In the genomic region with DNA sequence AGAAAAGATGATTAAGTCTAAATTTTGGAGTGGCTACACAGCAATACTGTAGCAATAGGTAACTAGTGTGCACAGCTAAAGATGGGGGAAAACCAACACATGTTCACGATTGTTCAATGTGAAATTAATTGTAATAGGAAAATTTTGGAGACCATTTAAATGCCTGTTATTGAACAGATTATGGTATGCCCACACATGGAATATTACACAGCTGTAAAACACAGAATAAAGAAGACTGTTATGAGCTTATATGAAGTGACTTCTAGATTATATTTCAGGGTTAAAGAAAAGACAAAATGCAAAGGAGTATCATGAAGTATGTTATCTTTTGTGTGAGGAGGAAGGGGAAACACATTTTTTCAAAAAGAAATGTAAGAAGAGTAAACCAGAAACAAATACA, we compare ENCODE assay signal across 1 cellular context.
TF ChIP-seq lines count a peak whose summit lies in the region.

No MANE protein-coding gene starts in this region.

TF ChIP-seq in SK-N-SH, 30 proteins besides CTCF, POLR2A, EP300 and RAD21 (continued from another document):
- TF ChIP-seq SIN3A (IDR thresholded peaks at IDR 0.05; ENCODE audit: borderline replicate concordance, low read depth, low read length), result no peak
- no peak for TF ChIP-seq MXI1 (IDR thresholded peaks at IDR 0.05; ENCODE audit: low read depth, low read length)
- TF ChIP-seq SMC3 (IDR thresholded peaks at IDR 0.05; ENCODE audit: low read depth, low read length), result no peak
- TF ChIP-seq NRF1 (IDR thresholded peaks at IDR 0.05; ENCODE audit: low read depth, low read length), result no peak
- TF ChIP-seq YY1 (IDR thresholded peaks at IDR 0.05; ENCODE audit: low read depth), result no peak
- TF ChIP-seq POLR2AphosphoS5 (IDR thresholded peaks at IDR 0.05; ENCODE audit: low read depth, low read length), result no peak
- TF ChIP-seq NFIC (IDR thresholded peaks at IDR 0.05; ENCODE audit: borderline replicate concordance), result no peak
- TF ChIP-seq, protein P1, sequence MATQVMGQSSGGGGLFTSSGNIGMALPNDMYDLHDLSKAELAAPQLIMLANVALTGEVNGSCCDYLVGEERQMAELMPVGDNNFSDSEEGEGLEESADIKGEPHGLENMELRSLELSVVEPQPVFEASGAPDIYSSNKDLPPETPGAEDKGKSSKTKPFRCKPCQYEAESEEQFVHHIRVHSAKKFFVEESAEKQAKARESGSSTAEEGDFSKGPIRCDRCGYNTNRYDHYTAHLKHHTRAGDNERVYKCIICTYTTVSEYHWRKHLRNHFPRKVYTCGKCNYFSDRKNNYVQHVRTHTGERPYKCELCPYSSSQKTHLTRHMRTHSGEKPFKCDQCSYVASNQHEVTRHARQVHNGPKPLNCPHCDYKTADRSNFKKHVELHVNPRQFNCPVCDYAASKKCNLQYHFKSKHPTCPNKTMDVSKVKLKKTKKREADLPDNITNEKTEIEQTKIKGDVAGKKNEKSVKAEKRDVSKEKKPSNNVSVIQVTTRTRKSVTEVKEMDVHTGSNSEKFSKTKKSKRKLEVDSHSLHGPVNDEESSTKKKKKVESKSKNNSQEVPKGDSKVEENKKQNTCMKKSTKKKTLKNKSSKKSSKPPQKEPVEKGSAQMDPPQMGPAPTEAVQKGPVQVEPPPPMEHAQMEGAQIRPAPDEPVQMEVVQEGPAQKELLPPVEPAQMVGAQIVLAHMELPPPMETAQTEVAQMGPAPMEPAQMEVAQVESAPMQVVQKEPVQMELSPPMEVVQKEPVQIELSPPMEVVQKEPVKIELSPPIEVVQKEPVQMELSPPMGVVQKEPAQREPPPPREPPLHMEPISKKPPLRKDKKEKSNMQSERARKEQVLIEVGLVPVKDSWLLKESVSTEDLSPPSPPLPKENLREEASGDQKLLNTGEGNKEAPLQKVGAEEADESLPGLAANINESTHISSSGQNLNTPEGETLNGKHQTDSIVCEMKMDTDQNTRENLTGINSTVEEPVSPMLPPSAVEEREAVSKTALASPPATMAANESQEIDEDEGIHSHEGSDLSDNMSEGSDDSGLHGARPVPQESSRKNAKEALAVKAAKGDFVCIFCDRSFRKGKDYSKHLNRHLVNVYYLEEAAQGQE (IDR thresholded peaks at IDR 0.05; ENCODE audit: low read depth, low read length), result no peak
- no peak for TF ChIP-seq EZH2phosphoT487 (IDR thresholded peaks at IDR 0.05; ENCODE audit: borderline replicate concordance, low read depth)
- TF ChIP-seq, protein P2, sequence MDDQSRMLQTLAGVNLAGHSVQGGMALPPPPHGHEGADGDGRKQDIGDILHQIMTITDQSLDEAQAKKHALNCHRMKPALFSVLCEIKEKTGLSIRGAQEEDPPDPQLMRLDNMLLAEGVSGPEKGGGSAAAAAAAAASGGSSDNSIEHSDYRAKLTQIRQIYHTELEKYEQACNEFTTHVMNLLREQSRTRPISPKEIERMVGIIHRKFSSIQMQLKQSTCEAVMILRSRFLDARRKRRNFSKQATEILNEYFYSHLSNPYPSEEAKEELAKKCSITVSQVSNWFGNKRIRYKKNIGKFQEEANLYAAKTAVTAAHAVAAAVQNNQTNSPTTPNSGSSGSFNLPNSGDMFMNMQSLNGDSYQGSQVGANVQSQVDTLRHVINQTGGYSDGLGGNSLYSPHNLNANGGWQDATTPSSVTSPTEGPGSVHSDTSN (IDR thresholded peaks at IDR 0.05), result no peak
- TF ChIP-seq CHD2 (IDR thresholded peaks at IDR 0.05; ENCODE audit: low read length, partially characterized antibody), result no peak
- TF ChIP-seq FOXJ3 (CRISPR knock-in tag; IDR thresholded peaks at IDR 0.05), result no peak
- no peak for TF ChIP-seq FOSL2 (IDR thresholded peaks at IDR 0.05; ENCODE audit: borderline replicate concordance, low read depth)
- TF ChIP-seq FOXM1 (IDR thresholded peaks at IDR 0.05; ENCODE audit: low read depth), result no peak
- TF ChIP-seq ELF1 (IDR thresholded peaks at IDR 0.05), result no peak
